ENCODE assay signal across 9 cellular contexts in the genomic region with DNA sequence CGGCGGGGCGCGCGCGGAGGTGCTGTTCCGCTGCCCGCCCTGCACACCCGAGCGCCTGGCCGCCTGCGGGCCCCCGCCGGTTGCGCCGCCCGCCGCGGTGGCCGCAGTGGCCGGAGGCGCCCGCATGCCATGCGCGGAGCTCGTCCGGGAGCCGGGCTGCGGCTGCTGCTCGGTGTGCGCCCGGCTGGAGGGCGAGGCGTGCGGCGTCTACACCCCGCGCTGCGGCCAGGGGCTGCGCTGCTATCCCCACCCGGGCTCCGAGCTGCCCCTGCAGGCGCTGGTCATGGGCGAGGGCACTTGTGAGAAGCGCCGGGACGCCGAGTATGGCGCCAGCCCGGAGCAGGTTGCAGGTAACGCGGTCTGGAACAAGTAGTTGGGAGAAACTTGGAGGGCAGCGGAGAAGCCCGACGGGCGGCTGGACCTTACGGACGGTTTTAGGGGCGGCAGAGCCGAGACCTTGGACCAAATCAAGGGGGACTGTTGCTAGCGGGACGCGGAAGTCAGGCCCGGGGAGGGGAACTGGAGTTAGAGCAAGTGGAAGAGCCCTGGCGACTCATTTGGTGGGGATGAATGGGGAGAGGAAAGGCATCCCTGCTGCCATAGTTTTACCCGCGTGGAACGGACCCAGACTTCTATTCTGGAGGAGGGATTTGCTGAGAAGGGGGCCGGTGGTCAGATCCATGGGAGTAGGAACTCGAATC. TPM values are rescaled to one million over a fixed set of nuclear protein-coding genes. Genes with fewer than 3 reads are reported as not detected.
DNase-seq lines count a peak whose midpoint lies in the region; ATAC-seq, FAIRE-seq and TF ChIP-seq lines count a peak whose summit lies in the region.
"Had no signal": no experiment of that assay in that cellular context is flagged by ENCODE, and none has a peak within 500 bp of the region (broad histone marks: within the 10 kb centered on the region; RNA-seq: fewer than 3 reads in every experiment).

No MANE protein-coding gene starts in this region.

- intact Hi-C loops in HepG2 (cut with micrococcal nuclease; ENCODE audit: unreplicated experiment): no loop called here

- peaks cover 39 to 72% of the 10 kb centered on the region in 2 donors for H3K27me3 Mint-ChIP-seq in CD8-positive, alpha-beta memory T cell

- H3K4me2 ChIP-seq in HepG2 (ENCODE audit: low read depth, low read length): peak overlapping the region; percentile 90
- H3K4me2 ChIP-seq: KMS-11 had no signal

- no peak overlapping the region for H3K4me3 ChIP-seq in CD8-positive, alpha-beta memory T cell (ENCODE audit: low read length)
- H3K4me3 ChIP-seq in Jurkat, Clone E6-1 (ENCODE audit: low read length): peak overlapping the region; percentile 82
- H3K4me3 ChIP-seq in astrocyte of the cerebellum (ENCODE audit: low read depth, low read length) (peak overlapping the region; percentile 55), HepG2 (replicated peaks in 1 of 3; ENCODE audit: insufficient read depth in 1 of 3, low read depth in 2 of 3, low read length in 3 of 3) (peak overlapping the region; percentile 17 to 71 (median 34)), thymus (ENCODE audit: low read length) (peak overlapping the region; percentile 67)

- no peaks in the 10 kb centered on the region for H3K36me3 ChIP-seq in CD8-positive, alpha-beta memory T cell (ENCODE audit: insufficient read depth, low read length)
- H3K36me3 ChIP-seq in HepG2 (replicated peaks in 1 of 2; ENCODE audit: control insufficient read depth in 1 of 2, insufficient read depth in 2 of 2, low read length in 2 of 2): no peaks in the 10 kb centered on the region
- H3K36me3 ChIP-seq in thymus (ENCODE audit: control insufficient read depth, insufficient read depth): no peaks in the 10 kb centered on the region

- peak overlapping the region in 1 of 8 donors; percentile 15 for H3K27ac Mint-ChIP-seq in CD8-positive, alpha-beta memory T cell

- H3K9ac ChIP-seq in HepG2 (ENCODE audit: insufficient read depth, low read depth, low read length): peak overlapping the region; percentile 37; the same call in 1 of the 2 replicates
- H3K9ac ChIP-seq: KMS-11 had no signal

- H3K27ac ChIP-seq in CD8-positive, alpha-beta memory T cell (ENCODE audit: low read depth, low read length): no peak overlapping the region
- H3K27ac ChIP-seq in HepG2 (ENCODE audit: extremely low read length, insufficient read depth, low read length) (no peak overlapping the region), thymus (ENCODE audit: low read depth) (no peak overlapping the region)
- H3K27ac ChIP-seq: KMS-11 had no signal

- no peaks in the 10 kb centered on the region for H3K36me3 Mint-ChIP-seq in CD8-positive, alpha-beta memory T cell

- no peak for TF ChIP-seq RAD21 in HepG2 (CRISPR knock-in tag; IDR thresholded peaks at IDR 0.05)

- in situ Hi-C loops in astrocyte of the cerebellum (cut with HindIII; ENCODE audit: low sequenced_read_pairs): no loop called here
- in situ Hi-C loops in HepG2 (cut with HindIII; ENCODE audit: extremely low pct_ligation_motif_present, low pct_unique_long_range_greater_than_20kb): no loop called here

- no peaks in the 10 kb centered on the region for H3K9me3 ChIP-seq in CD8-positive, alpha-beta memory T cell (ENCODE audit: low read length)
- H3K9me3 ChIP-seq in HepG2 (ENCODE audit: low read length): no peaks in the 10 kb centered on the region
- no peaks in the 10 kb centered on the region for H3K9me3 ChIP-seq in thymus (ENCODE audit: control insufficient read depth)

- H3K79me2 ChIP-seq in HepG2 (ENCODE audit: insufficient read depth, low read length): no peaks in the 10 kb centered on the region

- peak overlapping the region; percentile 26 to 78 (median 69) for H3K4me3 Mint-ChIP-seq in CD8-positive, alpha-beta memory T cell

- FAIRE-seq in HepG2 (lab: Jason Lieb, UNC): no peak

- BruUV-seq in HepG2 (replicated peaks; lab: Mats Ljungman, UMichigan): no TSS peak

- CTCF ChIA-PET in CD8-positive, alpha-beta memory T cell (lab: Charles Lee): no interaction called here
- CTCF ChIA-PET in HepG2 (lab: Yijun Ruan, JAX; ENCODE audit: low intra/inter-chr PET ratio, low total read pairs) (no interaction called here), GM10248 (lab: Yijun Ruan, JAX) (interaction anchor here (1.2 to 1.6 kb wide), 2 partner anchors 28 to 30 kb away, joined by 3 read pairs; no protein-coding TSS in a partner anchor)

- ATAC-seq in HepG2: peak; percentile 50

- no peaks in the 10 kb centered on the region for H4K20me1 ChIP-seq in HepG2 (ENCODE audit: insufficient read depth, low read length)

- WGBS in HepG2 (ENCODE audit: low lambda C conversion rate): 7% methylated on average over 25 of the region's 70 CpGs
- WGBS in thymus: under 1% methylated on average over 70 of the region's 70 CpGs

- no peak for TF ChIP-seq POLR2A in HepG2 (IDR thresholded peaks at IDR 0.05; ENCODE audit: insufficient read depth in 1 of 2, low read depth in 2 of 2, low read length in 2 of 2)

- no peak overlapping the region for H2AFZ ChIP-seq in HepG2 (ENCODE audit: low read length)

- no peak for DNase-seq in CD8-positive, alpha-beta memory T cell
- no peak for DNase-seq in Jurkat, Clone E6-1 (ENCODE audit: low read depth, low spot score)
- DNase-seq in astrocyte of the cerebellum (ENCODE audit: low read depth) (no peak), HepG2 (ENCODE audit: low spot score) (no peak), cerebellum (ENCODE audit: low spot score) (no peak), medulla oblongata (ENCODE audit: extremely low spot score) (no peak), GM10248 (ENCODE audit: extremely low spot score) (no peak)

- H3K9me3 Mint-ChIP-seq in CD8-positive, alpha-beta memory T cell: peaks cover 0 to 2% (median 0%) of the 10 kb centered on the region in 5 donors

- peaks cover 19 to 25% (median 23%) of the 10 kb centered on the region in 3 donors for H3K4me1 Mint-ChIP-seq in CD8-positive, alpha-beta memory T cell

- no peak for TF ChIP-seq CTCF in astrocyte of the cerebellum (IDR thresholded peaks at IDR 0.05; ENCODE audit: low read depth, low read length, missing control alignments)
- no peak for TF ChIP-seq CTCF in HepG2 (CRISPR knock-in tag; IDR thresholded peaks at IDR 0.05)
- TF ChIP-seq CTCF in GM10248 (IDR thresholded peaks at IDR 0.05; ENCODE audit: control extremely low read depth, extremely low read depth, low read depth, missing control alignments): no peak

- POLR2A ChIA-PET in CD8-positive, alpha-beta memory T cell (lab: Charles Lee): no interaction called here
- POLR2A ChIA-PET in HepG2 (lab: Yijun Ruan, JAX): interaction anchor here (1.0 to 1.5 kb wide), 2 partner anchors 14 to 114 kb away, joined by 3 to 5 read pairs; no protein-coding TSS in a partner anchor
- POLR2A ChIA-PET in GM10248 (lab: Yijun Ruan, JAX): no interaction called here

- no peak for TF ChIP-seq EP300 in HepG2 (IDR thresholded peaks at IDR 0.05; ENCODE audit: low read depth in 2 of 2, low read length in 2 of 2)
- TF ChIP-seq EP300 in HepG2 (CRISPR knock-in tag; IDR thresholded peaks at IDR 0.05; ENCODE audit: borderline replicate concordance): no peak

- peaks cover 26% of the 10 kb centered on the region for H3K27me3 ChIP-seq in CD8-positive, alpha-beta memory T cell (ENCODE audit: insufficient read depth, low read length, poor library complexity, severe bottlenecking)
- peaks cover 8 to 56% of the 10 kb centered on the region in 2 experiments; a peak in 4 of 5 replicates for H3K27me3 ChIP-seq in HepG2 (ENCODE audit: control insufficient read depth in 1 of 2, insufficient read depth in 2 of 2, low read length in 2 of 2)
- H3K27me3 ChIP-seq in thymus (ENCODE audit: control insufficient read depth, insufficient read depth): peaks cover 29% of the 10 kb centered on the region

- no peaks in the 10 kb centered on the region for H3K4me1 ChIP-seq in CD8-positive, alpha-beta memory T cell (ENCODE audit: insufficient read depth, low read length)
- H3K4me1 ChIP-seq in HepG2 (ENCODE audit: insufficient read depth, low read length) (peaks cover 45% of the 10 kb centered on the region), thymus (ENCODE audit: control insufficient read depth, insufficient read depth, low read length) (peaks cover 19% of the 10 kb centered on the region)

RNA-seq across cellular contexts. Expression of a gene that starts 0.5 kb away (rescaled TPM):
- total RNA-seq in CD8-positive, alpha-beta memory T cell: 1 to 10 TPM in 1 of 2 experiments, under 1 TPM in 1; 0.84 to 1.1 TPM
- 1.2 TPM for polyA plus RNA-seq in CD8-positive, alpha-beta memory T cell
- polyA plus RNA-seq in Jurkat, Clone E6-1 (2012; ENCODE audit: insufficient read depth, insufficient read length): 229 TPM
- total RNA-seq in HepG2 (2016; rRNA removed; fragmentation: Illumina TruSeq; extraction: Trizol): 0.45 and 2.0 TPM in 2 replicates
- total RNA-seq in HepG2 (2016; cell fraction: cytosol; rRNA removed; fragmentation: Illumina TruSeq; extraction: Trizol; ENCODE audit: low read depth): 0.79 and 0.81 TPM in 2 replicates
- 0.83 and 1.8 TPM in 2 replicates for total RNA-seq in HepG2 (2016; cell fraction: insoluble cytoplasmic fraction; rRNA removed; fragmentation: Illumina TruSeq; extraction: Trizol)
- total RNA-seq in HepG2 (2016; cell fraction: membrane; rRNA removed; fragmentation: Illumina TruSeq; extraction: Trizol): 0.68 and 1.4 TPM in 2 replicates
- 1.2 and 2.0 TPM in 2 replicates for total RNA-seq in HepG2 (2016; cell fraction: nucleus; rRNA removed; fragmentation: Illumina TruSeq; extraction: Trizol)
- polyA plus RNA-seq in HepG2 (2011; rRNA removed): 5.8 and 11.4 TPM in 2 replicates
- polyA plus RNA-seq in HepG2 (2011; cell fraction: cytosol; rRNA removed): 8.5 and 9.3 TPM in 2 replicates
- 3.3 and 6.4 TPM in 2 replicates for polyA plus RNA-seq in HepG2 (2011; cell fraction: nucleus; rRNA removed)
- polyA plus RNA-seq in HepG2 (2012): 18.9 and 24.8 TPM in 2 replicates
- 0.59 and 1.1 TPM in 2 replicates for polyA plus RNA-seq in HepG2 (2016; cell fraction: cytosol; fragmentation: Illumina TruSeq; extraction: Trizol; ENCODE audit: low read depth)
- polyA plus RNA-seq in HepG2 (2016; cell fraction: insoluble cytoplasmic fraction; fragmentation: Illumina TruSeq; extraction: Trizol; ENCODE audit: low read depth): 0.91 and 1.3 TPM in 2 replicates
- 1.1 and 1.2 TPM in 2 replicates for polyA plus RNA-seq in HepG2 (2016; cell fraction: membrane; fragmentation: Illumina TruSeq; extraction: Trizol; ENCODE audit: low read depth)
- polyA plus RNA-seq in HepG2 (2016; cell fraction: nucleus; fragmentation: Illumina TruSeq; extraction: Trizol; ENCODE audit: insufficient read depth, low read depth): 3.8 and 3.9 TPM in 2 replicates
- 0.19 and 1.9 TPM in 2 replicates for polyA minus RNA-seq in HepG2 (2011; rRNA and poly(A)+ RNA removed; ENCODE audit: low replicate concordance)
- 1.7 and 3.2 TPM in 2 replicates for polyA minus RNA-seq in HepG2 (2011; cell fraction: cytosol; rRNA and poly(A)+ RNA removed)
- polyA minus RNA-seq in HepG2 (2011; cell fraction: nucleus; rRNA and poly(A)+ RNA removed): 0.52 and 0.99 TPM in 2 replicates
- polyA plus RNA-seq in thymus: 111 TPM
- total RNA-seq in cerebellum: 101 TPM

Comparison
In these comparisons a context has a peak if more than half of its experiments do, and no peak if none do; other contexts are left out.
1. RNA of a gene that starts 0.5 kb away (total RNA-seq): 101 TPM in cerebellum (single experiment); 0.45 to 2.0 TPM in HepG2 and 0.84 to 1.1 TPM in CD8-positive, alpha-beta memory T cell; every median in the first group is over 10 times any median in the second.